Comparison of ENCODE assay signal across 1 cellular context in genomic region chr2:219218279-219219112, GRCh38.
TF ChIP-seq lines count a peak whose summit lies in the region.

TSS of gene ABCB6 (minus strand) at chr2:219218958. CDS start at chr2:219218673, 285 bp downstream.

TF ChIP-seq in IMR-90, 13 proteins besides CTCF, POLR2A, EP300 and RAD21:
- no peak for TF ChIP-seq NFE2L2 (IDR thresholded peaks at IDR 0.05; ENCODE audit: low read depth, low read length)
- TF ChIP-seq CHD1 (IDR thresholded peaks at IDR 0.05; ENCODE audit: low read depth, low read length): no peak
- no peak for TF ChIP-seq MAFK (IDR thresholded peaks at IDR 0.05; ENCODE audit: low read depth, low read length)
- no peak for TF ChIP-seq FOS (IDR thresholded peaks at IDR 0.05; ENCODE audit: low read depth, low read length)
- peak; percentile 98; the same call in 1 of the 2 replicates for TF ChIP-seq USF2 (IDR thresholded peaks at IDR 0.05; ENCODE audit: low read depth, low read length)
- TF ChIP-seq CEBPB (IDR thresholded peaks at IDR 0.05; ENCODE audit: low read depth, low read length): no peak
- peak; percentile 23; the same call in 1 of the 2 replicates for TF ChIP-seq MXI1 (IDR thresholded peaks at IDR 0.05; ENCODE audit: borderline replicate concordance, low read depth, low read length)
- TF ChIP-seq ELK1 (IDR thresholded peaks at IDR 0.05; ENCODE audit: borderline replicate concordance, low read depth, low read length): no peak
- peak; percentile 83; the same call in 1 of the 2 replicates for TF ChIP-seq BHLHE40 (IDR thresholded peaks at IDR 0.05; ENCODE audit: low read depth, low read length)
- TF ChIP-seq MAZ (IDR thresholded peaks at IDR 0.05; ENCODE audit: borderline replicate concordance, low read depth, low read length): peak; percentile 52; the same call in 1 of the 2 replicates
- TF ChIP-seq RFX5 (IDR thresholded peaks at IDR 0.05; ENCODE audit: low read depth, low read length): no peak
- no peak for TF ChIP-seq SMC3 (IDR thresholded peaks at IDR 0.05; ENCODE audit: low read depth, low read length)
- peak; percentile 77 for TF ChIP-seq RCOR1 (IDR thresholded peaks at IDR 0.05; ENCODE audit: insufficient replicate concordance, low read length)
